Comparison of ENCODE assay signal across 1 cellular context in the genomic region with DNA sequence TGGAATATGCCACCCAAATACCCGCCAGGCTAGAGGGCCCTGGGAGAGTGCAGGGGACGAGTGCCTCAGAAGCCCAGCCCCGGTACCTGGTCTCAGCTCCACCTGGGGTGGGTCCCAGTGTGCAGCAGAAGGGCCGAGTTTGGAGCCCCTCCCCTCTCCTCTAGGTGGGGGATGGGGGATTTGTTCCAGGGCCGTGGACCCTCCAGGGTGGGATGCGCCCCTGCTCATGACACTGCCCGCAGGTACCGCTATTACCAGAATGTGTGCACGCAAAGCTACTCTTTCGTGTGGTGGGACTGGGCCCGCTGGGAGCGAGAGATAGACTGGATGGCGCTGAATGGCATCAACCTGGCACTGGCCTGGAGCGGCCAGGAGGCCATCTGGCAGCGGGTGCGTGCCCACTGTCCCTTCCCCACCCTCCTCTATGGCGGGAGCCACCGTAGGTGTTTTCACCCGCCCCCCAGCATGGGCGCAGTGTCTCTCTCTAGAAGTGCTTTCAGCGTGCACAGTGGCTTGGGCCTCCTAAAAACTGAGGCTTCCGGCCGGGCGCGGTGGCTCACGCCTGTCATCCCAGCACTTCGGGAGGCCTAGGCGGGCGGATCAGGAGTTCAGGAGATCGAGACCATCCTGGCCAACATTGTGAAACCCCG.
TF ChIP-seq lines count a peak whose summit lies in the region.

No MANE protein-coding gene starts in this region.

TF ChIP-seq in IMR-90, 13 proteins besides CTCF, POLR2A, EP300 and RAD21:
- TF ChIP-seq, protein P1, sequence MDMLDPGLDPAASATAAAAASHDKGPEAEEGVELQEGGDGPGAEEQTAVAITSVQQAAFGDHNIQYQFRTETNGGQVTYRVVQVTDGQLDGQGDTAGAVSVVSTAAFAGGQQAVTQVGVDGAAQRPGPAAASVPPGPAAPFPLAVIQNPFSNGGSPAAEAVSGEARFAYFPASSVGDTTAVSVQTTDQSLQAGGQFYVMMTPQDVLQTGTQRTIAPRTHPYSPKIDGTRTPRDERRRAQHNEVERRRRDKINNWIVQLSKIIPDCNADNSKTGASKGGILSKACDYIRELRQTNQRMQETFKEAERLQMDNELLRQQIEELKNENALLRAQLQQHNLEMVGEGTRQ (IDR thresholded peaks at IDR 0.05; ENCODE audit: low read depth, low read length), result no peak
- TF ChIP-seq MAFK (IDR thresholded peaks at IDR 0.05; ENCODE audit: low read depth, low read length) (no peak), MAZ (IDR thresholded peaks at IDR 0.05; ENCODE audit: borderline replicate concordance, low read depth, low read length) (no peak), FOS (IDR thresholded peaks at IDR 0.05; ENCODE audit: low read depth, low read length) (no peak), CEBPB (IDR thresholded peaks at IDR 0.05; ENCODE audit: low read depth, low read length) (no peak), SMC3 (IDR thresholded peaks at IDR 0.05; ENCODE audit: low read depth, low read length) (no peak), MXI1 (IDR thresholded peaks at IDR 0.05; ENCODE audit: borderline replicate concordance, low read depth, low read length) (no peak), RCOR1 (IDR thresholded peaks at IDR 0.05; ENCODE audit: insufficient replicate concordance, low read length) (no peak), RFX5 (IDR thresholded peaks at IDR 0.05; ENCODE audit: low read depth, low read length) (no peak), NFE2L2 (IDR thresholded peaks at IDR 0.05; ENCODE audit: low read depth, low read length) (no peak), BHLHE40 (IDR thresholded peaks at IDR 0.05; ENCODE audit: low read depth, low read length) (no peak), CHD1 (IDR thresholded peaks at IDR 0.05; ENCODE audit: low read depth, low read length) (no peak)
- TF ChIP-seq, protein P2, sequence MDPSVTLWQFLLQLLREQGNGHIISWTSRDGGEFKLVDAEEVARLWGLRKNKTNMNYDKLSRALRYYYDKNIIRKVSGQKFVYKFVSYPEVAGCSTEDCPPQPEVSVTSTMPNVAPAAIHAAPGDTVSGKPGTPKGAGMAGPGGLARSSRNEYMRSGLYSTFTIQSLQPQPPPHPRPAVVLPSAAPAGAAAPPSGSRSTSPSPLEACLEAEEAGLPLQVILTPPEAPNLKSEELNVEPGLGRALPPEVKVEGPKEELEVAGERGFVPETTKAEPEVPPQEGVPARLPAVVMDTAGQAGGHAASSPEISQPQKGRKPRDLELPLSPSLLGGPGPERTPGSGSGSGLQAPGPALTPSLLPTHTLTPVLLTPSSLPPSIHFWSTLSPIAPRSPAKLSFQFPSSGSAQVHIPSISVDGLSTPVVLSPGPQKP (IDR thresholded peaks at IDR 0.05; ENCODE audit: borderline replicate concordance, low read depth, low read length), result no peak
